In the genomic region with DNA sequence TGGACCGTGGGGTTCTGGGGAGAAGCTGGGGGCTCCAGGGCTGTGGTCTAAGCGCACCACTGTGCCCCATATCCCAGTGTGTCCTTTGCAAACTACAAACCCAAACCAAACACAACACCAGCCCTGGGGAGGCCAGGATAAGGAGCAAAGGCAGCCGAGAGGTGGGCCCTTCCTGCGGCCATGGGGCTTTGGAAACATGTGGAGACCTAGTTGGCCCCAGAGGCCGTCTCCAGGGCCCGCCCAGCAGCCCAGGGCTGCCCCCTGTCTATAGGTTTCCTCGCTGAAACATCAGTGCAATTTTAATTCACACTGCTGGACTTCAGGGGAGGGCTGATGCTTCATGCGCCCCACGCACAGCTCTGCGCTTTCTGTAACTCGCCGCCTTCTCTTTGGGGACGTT, we compare ENCODE assay signal across 1 cellular context.
TF ChIP-seq lines count a peak whose summit lies in the region.

No MANE protein-coding gene starts in this region.

TF ChIP-seq in HepG2, 621 proteins besides CTCF, POLR2A, EP300 and RAD21 (continued from another document):
- TF ChIP-seq, protein P1, sequence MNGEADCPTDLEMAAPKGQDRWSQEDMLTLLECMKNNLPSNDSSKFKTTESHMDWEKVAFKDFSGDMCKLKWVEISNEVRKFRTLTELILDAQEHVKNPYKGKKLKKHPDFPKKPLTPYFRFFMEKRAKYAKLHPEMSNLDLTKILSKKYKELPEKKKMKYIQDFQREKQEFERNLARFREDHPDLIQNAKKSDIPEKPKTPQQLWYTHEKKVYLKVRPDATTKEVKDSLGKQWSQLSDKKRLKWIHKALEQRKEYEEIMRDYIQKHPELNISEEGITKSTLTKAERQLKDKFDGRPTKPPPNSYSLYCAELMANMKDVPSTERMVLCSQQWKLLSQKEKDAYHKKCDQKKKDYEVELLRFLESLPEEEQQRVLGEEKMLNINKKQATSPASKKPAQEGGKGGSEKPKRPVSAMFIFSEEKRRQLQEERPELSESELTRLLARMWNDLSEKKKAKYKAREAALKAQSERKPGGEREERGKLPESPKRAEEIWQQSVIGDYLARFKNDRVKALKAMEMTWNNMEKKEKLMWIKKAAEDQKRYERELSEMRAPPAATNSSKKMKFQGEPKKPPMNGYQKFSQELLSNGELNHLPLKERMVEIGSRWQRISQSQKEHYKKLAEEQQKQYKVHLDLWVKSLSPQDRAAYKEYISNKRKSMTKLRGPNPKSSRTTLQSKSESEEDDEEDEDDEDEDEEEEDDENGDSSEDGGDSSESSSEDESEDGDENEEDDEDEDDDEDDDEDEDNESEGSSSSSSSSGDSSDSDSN (CRISPR knock-in tag; IDR thresholded peaks at IDR 0.05) = peak; percentile 52; the same call in 1 of the 2 replicates
TF ChIP-seq in HepG2: peak in this region for 2.
